14 cellular contexts compared by ENCODE assay signal in the genomic region with DNA sequence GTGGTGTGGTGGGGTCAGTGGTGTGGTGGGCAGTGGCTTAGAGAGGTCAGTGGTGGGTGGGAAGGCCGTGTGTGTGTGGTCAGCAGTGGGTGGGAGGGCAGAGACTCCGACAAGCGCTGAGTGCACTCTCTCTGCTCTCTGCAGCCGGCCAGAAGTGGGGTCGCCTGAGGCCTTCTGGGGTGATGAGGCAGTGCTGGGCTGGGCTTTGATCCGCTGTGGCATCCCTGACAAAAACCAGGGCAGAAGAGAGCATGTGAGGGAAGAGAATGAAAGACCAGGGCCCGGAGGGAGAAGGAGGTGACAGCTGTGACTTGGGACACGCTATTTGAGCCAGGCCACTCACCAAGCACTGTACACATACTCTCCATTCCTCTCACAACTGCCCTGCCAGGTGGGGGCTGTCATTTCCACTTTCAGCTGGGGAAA.
"Had no signal": no experiment of that assay in that cellular context is flagged by ENCODE, and none has a peak within 500 bp of the region (broad histone marks: within the 10 kb centered on the region; RNA-seq: fewer than 3 reads in every experiment).

No MANE protein-coding gene starts in this region.

- H3K27me3 Mint-ChIP-seq: activated CD4-positive, alpha-beta T cell treated with anti-CD3 and anti-CD28 coated beads, Interleukin-2, amount 10 ng/mL, durations not matched to agents 24 days and 14 days had no signal

- H3K9ac ChIP-seq: parathyroid adenoma had no signal

- H3K27me3 ChIP-seq: hepatocyte, thyroid gland had no signal

- H3K4me1 Mint-ChIP-seq: memory B cell had no signal

- H3K36me3 ChIP-seq: thyroid gland had no signal

- H3K4me3 Mint-ChIP-seq: activated CD4-positive, alpha-beta T cell treated with anti-CD3 and anti-CD28 coated beads, Interleukin-2, amount 10 ng/mL, durations not matched to agents 24 days and 14 days; activated T-helper 1 cell treated with anti-CD3 and anti-CD28 coated beads, Interleukin-12 subunit alpha, Interleukin-12 subunit beta, Interleukin-2, Interleukin-4 antibody, amounts not matched to agents 30 ng/mL and 10 ng/mL and 1 ng/mL, durations not matched to agents 14 hours and 24 hours and 36 hours; memory B cell; neural crest cell; T-helper 2 cell treated with Interferon-gamma antibody and Interleukin-4, amounts not matched to agents 5 μg/mL and 100 μg/mL, for 36 hours had no signal

- H3K27ac ChIP-seq: hepatocyte, parathyroid adenoma, thyroid gland had no signal

- H3K27ac Mint-ChIP-seq: activated CD4-positive, alpha-beta T cell treated with anti-CD3 and anti-CD28 coated beads, Interleukin-2, amount 10 ng/mL, durations not matched to agents 24 days and 14 days; activated T-helper 1 cell treated with anti-CD3 and anti-CD28 coated beads, Interleukin-12 subunit alpha, Interleukin-12 subunit beta, Interleukin-2, Interleukin-4 antibody, amounts not matched to agents 30 ng/mL and 10 ng/mL and 1 ng/mL, durations not matched to agents 14 hours and 24 hours and 36 hours; memory B cell; T-helper 2 cell treated with Interferon-gamma antibody and Interleukin-4, amounts not matched to agents 5 μg/mL and 100 μg/mL, for 36 hours had no signal

- H3K4me1 ChIP-seq: parathyroid adenoma, thyroid gland had no signal

- H3K9me3 ChIP-seq: thyroid gland had no signal

- H3K9me3 Mint-ChIP-seq: activated CD4-positive, alpha-beta T cell treated with anti-CD3 and anti-CD28 coated beads, Interleukin-2, amount 10 ng/mL, durations not matched to agents 24 days and 14 days; activated T-helper 1 cell treated with anti-CD3 and anti-CD28 coated beads, Interleukin-12 subunit alpha, Interleukin-12 subunit beta, Interleukin-2, Interleukin-4 antibody, amounts not matched to agents 30 ng/mL and 10 ng/mL and 1 ng/mL, durations not matched to agents 14 hours and 24 hours and 36 hours; memory B cell; neural crest cell; T-helper 2 cell treated with Interferon-gamma antibody and Interleukin-4, amounts not matched to agents 5 μg/mL and 100 μg/mL, for 36 hours had no signal

- H3K4me3 ChIP-seq: hepatocyte, skin epidermis, thyroid gland had no signal

- DNase-seq: activated CD4-positive, alpha-beta T cell treated with anti-CD3 and anti-CD28 coated beads, Interleukin-2, amount 10 ng/mL, durations not matched to agents 24 days and 14 days; activated CD4-positive, CD25-positive, alpha-beta regulatory T cell; activated CD8-positive, alpha-beta memory T cell treated with anti-CD3 and anti-CD28 coated beads, Interleukin-2, amount 50 U/mL, for 48 hours; activated naive CD4-positive, alpha-beta T cell; erythroblast; retina; thyroid gland had no signal
